29 cellular contexts compared by ENCODE assay signal in genomic region chr21:41568606-41569385, GRCh38.
"Had no signal": no experiment of that assay in that cellular context is flagged by ENCODE, and none has a peak within 500 bp of the region (broad histone marks: within the 10 kb centered on the region; RNA-seq: fewer than 3 reads in every experiment).

No MANE protein-coding gene starts in this region.

- H3K27ac ChIP-seq: left lung, lower lobe of right lung, ovary, skin epidermis, testis, thyroid gland, upper lobe of left lung, vagina had no signal

- H3K4me3 Mint-ChIP-seq: immature natural killer cell; natural killer cell; nephron progenitor cell; stimulated activated memory B cell treated with anti-CD40 and anti-IgM and Interleukin-4, amounts not matched to agents 10 μg/mL and 1 μg/mL and 100 μg/mL, for 72 hours; stimulated activated naive CD8-positive, alpha-beta T cell treated with anti-CD3 and anti-CD28 coated beads, Interleukin-15, amount 100 ng/mL, for 72 hours had no signal

- H3K27ac Mint-ChIP-seq: immature natural killer cell; naive B cell; natural killer cell; nephron progenitor cell; progenitor cell of endocrine pancreas; stimulated activated memory B cell treated with anti-CD40 and anti-IgM and Interleukin-4, amounts not matched to agents 10 μg/mL and 1 μg/mL and 100 μg/mL, for 72 hours had no signal

- H3K4me1 ChIP-seq: left lung, lower lobe of right lung, testis, thyroid gland, vagina had no signal

- H3K27me3 ChIP-seq: left lung, ovary, testis, thyroid gland, transverse colon, upper lobe of left lung, vagina had no signal

- H3K4me3 ChIP-seq: left lung, lower lobe of right lung, ovary, skin epidermis, testis, thyroid gland, transverse colon, upper lobe of left lung, vagina had no signal

- H3K9me3 ChIP-seq: testis, thyroid gland, transverse colon, vagina had no signal

- DNase-seq: hypothalamus; immature natural killer cell; kidney; left colon; left lung; lower lobe of right lung; mammary epithelial cell; mesenchymal stem cell; naive B cell; natural killer cell; nephron progenitor cell; ovary; retina; right cardiac atrium; stimulated activated CD4-positive, alpha-beta T cell treated with anti-CD3 and anti-CD28 coated beads, Interleukin-12 subunit alpha, Interleukin-12 subunit beta, amount 100 ng/mL, for 4 hours; stimulated activated CD4-positive, alpha-beta T cell treated with anti-CD3 and anti-CD28 coated beads, Interleukin-15, amount 100 ng/mL, for 24 hours; stimulated activated CD4-positive, alpha-beta T cell treated with anti-CD3 and anti-CD28 coated beads, Interleukin-2, amount 100 ng/mL, for 24 hours; stimulated activated CD4-positive, alpha-beta T cell treated with anti-CD3 and anti-CD28 coated beads, Interleukin-4, amount 100 ng/mL, for 24 hours; stimulated activated naive CD4-positive, alpha-beta T cell treated with Interleukin-2 at 50 U/mL for 16 hours; stimulated activated naive CD8-positive, alpha-beta T cell treated with anti-CD3 and anti-CD28 coated beads, Interleukin-15, amount 100 ng/mL, for 72 hours; testis; thyroid gland; transverse colon had no signal

- ATAC-seq: left colon; left lung; lower lobe of right lung; natural killer cell; right cardiac atrium; sciatic nerve; stimulated activated memory B cell treated with anti-CD40 and anti-IgM and Interleukin-4, amounts not matched to agents 10 μg/mL and 1 μg/mL and 100 μg/mL, for 72 hours; stimulated activated naive CD8-positive, alpha-beta T cell treated with anti-CD3 and anti-CD28 coated beads, Interleukin-15, amount 100 ng/mL, for 72 hours had no signal

- H3K36me3 Mint-ChIP-seq: immature natural killer cell; natural killer cell; stimulated activated memory B cell treated with anti-CD40 and anti-IgM and Interleukin-4, amounts not matched to agents 10 μg/mL and 1 μg/mL and 100 μg/mL, for 72 hours had no signal

- H3K36me3 ChIP-seq: left lung, lower lobe of right lung, ovary, thyroid gland, transverse colon, upper lobe of left lung, vagina had no signal
